Comparison of ENCODE assay signal across 8 cellular contexts in genomic region chr22:41919357-41920224, GRCh38. TPM values are rescaled to one million over a fixed set of nuclear protein-coding genes. Genes with fewer than 3 reads are reported as not detected.
DNase-seq lines count a peak whose midpoint lies in the region; ATAC-seq and TF ChIP-seq lines count a peak whose summit lies in the region.

No MANE protein-coding gene starts in this region.

- no peaks in the 10 kb centered on the region for H3K36me3 ChIP-seq in esophagus (ENCODE audit: control insufficient read depth in 2 of 2, insufficient read depth in 2 of 2, low read length in 1 of 2)
- no peaks in the 10 kb centered on the region for H3K36me3 ChIP-seq in vagina

- H3K36me3 Mint-ChIP-seq in naive B cell = peaks cover 0 to under 1% of the 10 kb centered on the region in 2 donors

- H3K27me3 Mint-ChIP-seq in naive B cell = peaks cover 0 to 11% (median 0%) of the 10 kb centered on the region in 3 donors

- H3K9me3 Mint-ChIP-seq in naive B cell = no peaks in the 10 kb centered on the region

- in situ Hi-C loops in ACHN (cut with HindIII; ENCODE audit: low pct_ligation_motif_present, low pct_unique_long_range_greater_than_20kb, low sequenced_read_pairs) = no loop called here

- intact Hi-C loops in vagina (cut with DNase I) = no loop called here

- WGBS in esophagus, 2 donors = 2 to 4% methylated on average over 61 to 62 of the region's 62 CpGs

- DNase-seq in ACHN (peak; percentile 35), naive B cell (peak; percentile 88), vagina (ENCODE audit: extremely low spot score in 2 of 2) (no peak), cortex of kidney (lab: John Stamatoyannopoulos, UW) (no peak)
- peak; percentile 62 to 66 for DNase-seq in activated CD4-positive, alpha-beta T cell treated with anti-CD3 and anti-CD28 coated beads for 4 hours

- peaks cover 44 to 87% (median 81%) of the 10 kb centered on the region in 3 donors for H3K4me1 Mint-ChIP-seq in naive B cell

- H3K4me1 ChIP-seq in esophagus (ENCODE audit: control insufficient read depth in 2 of 2, insufficient read depth in 2 of 2, low read length in 1 of 2) = peaks cover 5 to 11% of the 10 kb centered on the region in 2 donors
- H3K4me1 ChIP-seq in vagina = peaks cover 24% of the 10 kb centered on the region

- TF ChIP-seq POLR2A in vagina (IDR thresholded peaks at IDR 0.05) = no peak

- peak overlapping the region; percentile 79 to 98 (median 87) for H3K4me3 Mint-ChIP-seq in naive B cell

- ATAC-seq in GM18861 (IDR thresholded peaks at IDR 0.05; ENCODE audit: unreplicated experiment) = peak; percentile 34
- ATAC-seq in HG03108 (IDR thresholded peaks at IDR 0.05; ENCODE audit: unreplicated experiment) = peak; percentile 44
- peak; percentile 43 to 49 for ATAC-seq in naive B cell (ENCODE audit: low read depth in 2 of 2)

- H3K27ac ChIP-seq in esophagus (ENCODE audit: low read depth in 2 of 2, low read length in 1 of 2) = no peak overlapping the region
- no peak overlapping the region for H3K27ac ChIP-seq in vagina

- peak overlapping the region; percentile 97 to 100 (median 99) for H3K27ac Mint-ChIP-seq in naive B cell

- no peaks in the 10 kb centered on the region for H3K9me3 ChIP-seq in esophagus (ENCODE audit: control insufficient read depth in 2 of 2, insufficient read depth in 1 of 2, low read depth in 1 of 2, low read length in 1 of 2)
- H3K9me3 ChIP-seq in vagina = no peaks in the 10 kb centered on the region

- H3K27me3 ChIP-seq in esophagus (ENCODE audit: control insufficient read depth in 1 of 2, insufficient read depth in 2 of 2, low read length in 2 of 2) (peaks cover 2 to 9% of the 10 kb centered on the region in 2 donors), vagina (peaks cover 17% of the 10 kb centered on the region)

- H3K4me3 ChIP-seq in esophagus (ENCODE audit: low read depth in 1 of 2, low read length in 2 of 2) (peak overlapping the region; percentile 43 to 46), vagina (peak overlapping the region; percentile 44 to 48)

- TF ChIP-seq CTCF in vagina (IDR thresholded peaks at IDR 0.05) = no peak

RNA-seq across cellular contexts. Expression of gene SHISA8, which starts 4.7 kb away (rescaled TPM):
- polyA plus RNA-seq in esophagus (under 1 TPM in 1 of 2 donors, not detected in 1; 0.07 TPM), naive B cell (ENCODE audit: low read depth in 6 of 6) (1 to 10 TPM in 1 of 6 donors, under 1 TPM in 5; 0.28 to 1.7 (median 0.67) TPM)
- not detected for total RNA-seq in vagina

RNA-seq across cellular contexts. Expression of gene TNFRSF13C, which starts 7.0 kb away (rescaled TPM):
- polyA plus RNA-seq in esophagus (under 1 TPM; 0.36 to 0.47 TPM), naive B cell (ENCODE audit: low read depth in 6 of 6) (100 to 1,000 TPM in 1 of 6 donors, 10 to 100 TPM in 5; 65.3 to 104 (median 84.2) TPM)
- total RNA-seq in vagina = not detected

RNA-seq across cellular contexts. Expression of gene CENPM, which starts 27.4 kb away (rescaled TPM):
- 10 to 100 TPM; 16.5 to 18.8 TPM for polyA plus RNA-seq in esophagus
- polyA plus RNA-seq in naive B cell (ENCODE audit: low read depth in 6 of 6) = 10 to 100 TPM; 41.2 to 70.9 (median 53.0) TPM
- not detected for total RNA-seq in vagina

RNA-seq across cellular contexts. Expression of gene SEPTIN3, which starts 49.7 kb away (rescaled TPM):
- polyA plus RNA-seq in esophagus = under 1 TPM; 0.11 to 0.18 TPM
- not detected for polyA plus RNA-seq in naive B cell (ENCODE audit: low read depth in 6 of 6)
- total RNA-seq in vagina = 1.5 TPM

Comparison
In these comparisons a context has a peak if more than half of its experiments do, and no peak if none do; other contexts are left out.
1. DNase-seq: peak in ACHN (single experiment), activated CD4-positive, alpha-beta T cell treated with anti-CD3 and anti-CD28 coated beads for 4 hours (2 of 2) and naive B cell (single experiment); none in vagina (0 of 2) and cortex of kidney (single experiment).
2. RNA of gene TNFRSF13C, which starts 7.0 kb away (polyA plus RNA-seq): 65.3 to 104 TPM in naive B cell; 0.36 to 0.47 TPM in esophagus; every median in the first group is over 10 times any median in the second.
3. Peak in every context shown above with its lines, with median percentiles within 50 percentile points of each other: ATAC-seq.